Comparison of ENCODE assay signal across 8 cellular contexts in the genomic region with DNA sequence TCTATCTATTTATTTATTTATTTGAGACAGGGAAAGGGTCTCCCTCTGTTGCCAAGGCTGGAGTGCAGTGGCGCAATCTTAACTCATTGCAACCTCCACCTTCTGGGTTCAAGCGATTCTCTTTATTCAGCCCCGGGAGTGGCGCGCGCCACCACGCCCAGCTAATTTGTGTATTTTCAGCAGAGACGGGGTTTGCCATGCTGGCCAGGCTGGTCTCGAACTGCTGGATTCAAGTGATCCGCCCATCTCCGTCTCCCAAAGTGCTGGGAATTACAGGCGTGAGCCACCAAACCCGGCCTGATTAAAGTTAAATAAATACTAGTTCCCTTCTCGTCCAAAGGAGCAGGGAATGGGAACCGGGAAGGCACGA. TPM values are rescaled to one million over a fixed set of nuclear protein-coding genes. Genes with fewer than 3 reads are reported as not detected.
DNase-seq lines count a peak whose midpoint lies in the region; ATAC-seq, FAIRE-seq and TF ChIP-seq lines count a peak whose summit lies in the region.

No MANE protein-coding gene starts in this region.

- intact Hi-C loops in activated CD4-positive, alpha-beta T cell treated with anti-CD3 and anti-CD28 coated beads for 36 hours (cut with DNase I, micrococcal nuclease) = loop anchor here (5.0 kb wide), 3 partner anchors 38 to 992 kb away; partner anchors contain the start of genes CATIP (in 1 of the 2), DNPEP (in 1 of the 2) and TMBIM1 (in 1 of the 2)
- intact Hi-C loops in left lung (cut with DNase I) (loop anchor here (5.0 to 10.0 kb wide), 2 partner anchors 98 to 121 kb away; partner anchors contain the start of genes AAMP (in 1 of the 2) and PNKD (in 1 of the 2)), head of caudate nucleus (cut with DNase I) (loop anchor here (5.0 kb wide), 2 partner anchors 93 to 123 kb away; partner anchors contain the start of genes AAMP and PNKD)

- no peak for DNase-seq in activated CD4-positive, alpha-beta T cell treated with anti-CD3 and anti-CD28 coated beads for 36 hours
- no peak for DNase-seq in activated CD4-positive, alpha-beta T cell treated with anti-CD3 and anti-CD28 coated beads, Interleukin-2, amount 50 U/mL, for 4 hours
- DNase-seq in left lung (peak; percentile 46 to 73), HTR-8/SVneo (ENCODE audit: insufficient read length, low spot score) (no peak), head of caudate nucleus (no peak), glomerular visceral epithelial cell (ENCODE audit: extremely low spot score) (no peak)

- peak overlapping the region; percentile 82 for H3K27ac ChIP-seq in angular gyrus (ENCODE audit: low read depth, low read length)
- peak overlapping the region; percentile 99 for H3K27ac ChIP-seq in left lung
- peak overlapping the region; percentile 97 for H3K27ac ChIP-seq in thymus (ENCODE audit: low read depth)

- peaks cover 0 to 44% of the 10 kb centered on the region in 2 donors for H3K36me3 ChIP-seq in left lung
- no peaks in the 10 kb centered on the region for H3K36me3 ChIP-seq in thymus (ENCODE audit: control insufficient read depth, insufficient read depth)

- H3K27me3 Mint-ChIP-seq in activated CD4-positive, alpha-beta T cell treated with anti-CD3 and anti-CD28 coated beads for 36 hours = peaks cover 6% of the 10 kb centered on the region

- no peak for TF ChIP-seq CTCF in left lung (IDR thresholded peaks at IDR 0.05)

- H3K9me3 ChIP-seq in left lung (no peaks in the 10 kb centered on the region), thymus (ENCODE audit: control insufficient read depth) (no peaks in the 10 kb centered on the region)

- H3K27me3 ChIP-seq in left lung (no peaks in the 10 kb centered on the region), thymus (ENCODE audit: control insufficient read depth, insufficient read depth) (peaks cover 2% of the 10 kb centered on the region)

- H3K4me3 Mint-ChIP-seq in activated CD4-positive, alpha-beta T cell treated with anti-CD3 and anti-CD28 coated beads for 36 hours = peak overlapping the region; percentile 85

- H3K4me3 ChIP-seq in left lung (peak overlapping the region in 1 of 2 donors; percentile 98), thymus (ENCODE audit: low read length) (peak overlapping the region; percentile 100)

- POLR2A ChIA-PET in activated CD4-positive, alpha-beta T cell treated with anti-CD3 and anti-CD28 coated beads for 36 hours (lab: Charles Lee) = no interaction called here

- H3K4me1 Mint-ChIP-seq in activated CD4-positive, alpha-beta T cell treated with anti-CD3 and anti-CD28 coated beads for 36 hours = peaks cover 29% of the 10 kb centered on the region

- peaks cover 2% of the 10 kb centered on the region for H3K36me3 Mint-ChIP-seq in activated CD4-positive, alpha-beta T cell treated with anti-CD3 and anti-CD28 coated beads for 36 hours (ENCODE audit: low read depth)

- CTCF ChIA-PET in activated CD4-positive, alpha-beta T cell treated with anti-CD3 and anti-CD28 coated beads for 36 hours (lab: Charles Lee) = interaction anchor here (0.7 to 4.2 kb wide), 4 partner anchors 11 to 286 kb away, joined by 3 to 20 read pairs (median 8); no protein-coding TSS in a partner anchor

- no peak for ATAC-seq in activated CD4-positive, alpha-beta T cell treated with anti-CD3 and anti-CD28 coated beads for 36 hours
- ATAC-seq in left lung = no peak

- no peak for FAIRE-seq in HTR-8/SVneo (lab: Jason Lieb, UNC)

- H3K9me3 Mint-ChIP-seq in activated CD4-positive, alpha-beta T cell treated with anti-CD3 and anti-CD28 coated beads for 36 hours (ENCODE audit: low read depth) = no peaks in the 10 kb centered on the region

- peak overlapping the region; percentile 83 for H3K27ac Mint-ChIP-seq in activated CD4-positive, alpha-beta T cell treated with anti-CD3 and anti-CD28 coated beads for 36 hours

- H3K4me1 ChIP-seq in left lung = peaks cover 12 to 69% of the 10 kb centered on the region in 2 donors
- H3K4me1 ChIP-seq in thymus (ENCODE audit: control insufficient read depth, insufficient read depth, low read length) = peaks cover 18% of the 10 kb centered on the region

- 79% methylated on average over 16 of the region's 16 CpGs for WGBS in thymus

RNA-seq across cellular contexts. Expression of gene CTDSP1, which starts 4.2 kb away (rescaled TPM):
- total RNA-seq in activated CD4-positive, alpha-beta T cell treated with anti-CD3 and anti-CD28 coated beads for 36 hours = 10 to 100 TPM; 57.7 to 65.4 TPM
- 100 to 1,000 TPM; 122 to 147 TPM for total RNA-seq in left lung
- 91.9 TPM for polyA plus RNA-seq in thymus

RNA-seq across cellular contexts. Expression of gene SLC11A1, which starts 13.4 kb away (rescaled TPM):
- under 1 TPM; 0.05 to 0.09 TPM for total RNA-seq in activated CD4-positive, alpha-beta T cell treated with anti-CD3 and anti-CD28 coated beads for 36 hours
- 100 to 1,000 TPM in 1 of 2 donors, 10 to 100 TPM in 1; 98.2 to 194 TPM for total RNA-seq in left lung
- polyA plus RNA-seq in thymus = 25.2 TPM

RNA-seq across cellular contexts. Expression of gene VIL1, which starts 23.5 kb away (rescaled TPM):
- not detected for total RNA-seq in activated CD4-positive, alpha-beta T cell treated with anti-CD3 and anti-CD28 coated beads for 36 hours
- total RNA-seq in left lung = under 1 TPM in 1 of 2 donors, not detected in 1; 0.29 TPM
- 0.16 TPM for polyA plus RNA-seq in thymus

RNA-seq across cellular contexts. Expression of gene CATIP, which starts 38.8 kb away (rescaled TPM):
- total RNA-seq in activated CD4-positive, alpha-beta T cell treated with anti-CD3 and anti-CD28 coated beads for 36 hours = not detected
- total RNA-seq in left lung = 1 to 10 TPM in 1 of 2 donors, under 1 TPM in 1; 0.55 to 3.3 TPM
- polyA plus RNA-seq in thymus = 0.52 TPM

Comparison
In these comparisons a context has a peak if more than half of its experiments do, and no peak if none do; other contexts are left out.
1. DNase-seq: peak in left lung (2 of 2); none in activated CD4-positive, alpha-beta T cell treated with anti-CD3 and anti-CD28 coated beads for 36 hours (single experiment), activated CD4-positive, alpha-beta T cell treated with anti-CD3 and anti-CD28 coated beads, Interleukin-2, amount 50 U/mL, for 4 hours (0 of 2), HTR-8/SVneo (single experiment), head of caudate nucleus (0 of 42) and glomerular visceral epithelial cell (single experiment).
2. RNA of gene SLC11A1, which starts 13.4 kb away (total RNA-seq): 98.2 to 194 TPM in left lung; 0.05 to 0.09 TPM in activated CD4-positive, alpha-beta T cell treated with anti-CD3 and anti-CD28 coated beads for 36 hours; every median in the first group is over 10 times any median in the second.
3. Peak in every context shown above with its lines, with median percentiles within 50 percentile points of each other: H3K27ac ChIP-seq.